10 cellular contexts compared by ENCODE assay signal in genomic region chr2:46812381-46813024, GRCh38.
DNase-seq lines count a peak whose midpoint lies in the region; ATAC-seq and TF ChIP-seq lines count a peak whose summit lies in the region.
"Had no signal": no experiment of that assay in that cellular context is flagged by ENCODE, and none has a peak within 500 bp of the region (broad histone marks: within the 10 kb centered on the region; RNA-seq: fewer than 3 reads in every experiment).

No MANE protein-coding gene starts in this region.

- H3K79me2 ChIP-seq in PC-3 (ENCODE audit: low read length) (no peaks in the 10 kb centered on the region), fibroblast of lung (ENCODE audit: control insufficient read depth, insufficient read depth, low read length) (no peaks in the 10 kb centered on the region)

- H3K4me1 ChIP-seq in A673 (ENCODE audit: insufficient read depth, low read length, poor library complexity, severe bottlenecking) = peaks cover 15% of the 10 kb centered on the region
- peaks cover 14% of the 10 kb centered on the region for H3K4me1 ChIP-seq in PC-3 (ENCODE audit: insufficient read depth, low read length)
- H3K4me1 ChIP-seq in fibroblast of lung (ENCODE audit: control insufficient read depth, extremely low read depth, insufficient read depth, low read length) = peaks cover 31% of the 10 kb centered on the region
- H3K4me1 ChIP-seq in neuronal stem cell (ENCODE audit: control insufficient read depth in 2 of 2, insufficient read depth in 1 of 2, low read depth in 1 of 2, low read length in 2 of 2) = peaks cover 0 to 5% of the 10 kb centered on the region in 2 donors

- peak; percentile 65 for DNase-seq in A673 (ENCODE audit: low spot score)
- peak; percentile 57 for DNase-seq in PC-3
- DNase-seq in fibroblast of lung (ENCODE audit: low read depth in 2 of 2) = peak; percentile 99
- DNase-seq in neuronal stem cell (ENCODE audit: low spot score) = no peak
- DNase-seq in effector CD4-positive, alpha-beta T cell = no peak
- DNase-seq in NCI-H524 (lab: John Stamatoyannopoulos, UW) = no peak

- H2BK12ac ChIP-seq in neuronal stem cell (ENCODE audit: low read length) = no peak overlapping the region

- H3K4ac ChIP-seq in neuronal stem cell (ENCODE audit: low read length) = no peak overlapping the region

- no peak overlapping the region for H2AK5ac ChIP-seq in neuronal stem cell (ENCODE audit: low read depth, low read length)

- H4K91ac ChIP-seq in neuronal stem cell (ENCODE audit: low read depth, low read length, poor library complexity) = no peak overlapping the region

- H3K9ac ChIP-seq in PC-3 (ENCODE audit: low read length) = no peak overlapping the region
- peak overlapping the region; percentile 9 for H3K9ac ChIP-seq in fibroblast of lung (ENCODE audit: insufficient read depth, low read length)
- no peak overlapping the region for H3K9ac ChIP-seq in neuronal stem cell (ENCODE audit: low read depth, low read length, poor library complexity)

- H2BK15ac ChIP-seq in neuronal stem cell (ENCODE audit: low read length) = no peak overlapping the region

- peak overlapping the region; percentile 58 for H3K4me2 ChIP-seq in PC-3 (ENCODE audit: low read length)
- H3K4me2 ChIP-seq in fibroblast of lung (ENCODE audit: extremely low read depth, insufficient read depth, low read length) = peak overlapping the region; percentile 73
- no peak overlapping the region for H3K4me2 ChIP-seq in neuronal stem cell (ENCODE audit: insufficient read depth, low read length, poor library complexity, severe bottlenecking)

- no peak overlapping the region for H3K14ac ChIP-seq in neuronal stem cell (ENCODE audit: low read length)

- H3F3A ChIP-seq in PC-3 (ENCODE audit: low read length, unreplicated experiment) = no peaks in the 10 kb centered on the region

- POLR2A ChIA-PET in A673 (lab: Charles Lee; ENCODE audit: low non-redundant PET) = no interaction called here
- POLR2A ChIA-PET in PC-3 (lab: Charles Lee; ENCODE audit: unreplicated experiment) = no interaction called here

- H2BK5ac ChIP-seq in neuronal stem cell (ENCODE audit: low read length) = no peak overlapping the region

- no peak overlapping the region for H2BK120ac ChIP-seq in neuronal stem cell (ENCODE audit: low read depth, low read length)

- H3K9me3 ChIP-seq in A673 (ENCODE audit: low read depth, low read length, poor library complexity, severe bottlenecking) (no peaks in the 10 kb centered on the region), PC-3 (ENCODE audit: low read length) (no peaks in the 10 kb centered on the region), fibroblast of lung (ENCODE audit: control insufficient read depth, insufficient read depth, low read depth, low read length) (no peaks in the 10 kb centered on the region), neuronal stem cell (replicated peaks in 1 of 2; ENCODE audit: control insufficient read depth in 2 of 2, insufficient read depth in 1 of 2, low read depth in 1 of 2, low read length in 2 of 2) (no peaks in the 10 kb centered on the region)

- peak overlapping the region; percentile 51; the same call in 1 of the 2 replicates for H2AFZ ChIP-seq in PC-3 (ENCODE audit: low read length)
- no peak overlapping the region for H2AFZ ChIP-seq in fibroblast of lung (ENCODE audit: low read length)
- peak overlapping the region; percentile 39 for H2AFZ ChIP-seq in neuronal stem cell (ENCODE audit: low read length)

- ATAC-seq in PC-3 = peak; percentile 81
- no peak for ATAC-seq in HG02798 (IDR thresholded peaks at IDR 0.05; ENCODE audit: poor library complexity, unreplicated experiment)
- ATAC-seq in HG03280 (IDR thresholded peaks at IDR 0.05; ENCODE audit: unreplicated experiment) = no peak
- ATAC-seq: activated naive CD4-positive, alpha-beta T cell treated with anti-CD3 and anti-CD28 coated beads, Interleukin-2, amount 50 U/mL, for 72 hours had no signal

- no peak overlapping the region for H4K8ac ChIP-seq in neuronal stem cell (ENCODE audit: low read depth, low read length)

- intact Hi-C loops in A673 (cut with micrococcal nuclease; ENCODE audit: unreplicated experiment) = no loop called here
- intact Hi-C loops in PC-3 (cut with micrococcal nuclease) = no loop called here

- WGBS in neuronal stem cell (ENCODE audit: extremely low coverage in 2 of 2, insufficient read length in 2 of 2, insufficient replicate concordance in 1 of 2), 2 donors = no CpG with 5 or more reads among the region's 10 CpGs

- TF ChIP-seq CTCF in A673 (conservative IDR thresholded peaks at IDR 0.05; ENCODE audit: low read depth, low read length) (no peak), PC-3 (conservative IDR thresholded peaks at IDR 0.05; ENCODE audit: low read depth, low read length) (no peak), fibroblast of lung (conservative IDR thresholded peaks at IDR 0.05 in 1 of 2, IDR thresholded peaks at IDR 0.05 in 1 of 2; ENCODE audit: low read depth in 1 of 2, low read length in 2 of 2) (no peak)

- H3K79me1 ChIP-seq in neuronal stem cell (ENCODE audit: low read depth, low read length) = no peaks in the 10 kb centered on the region

- no peak overlapping the region for H3K23ac ChIP-seq in neuronal stem cell (ENCODE audit: low read depth, low read length, poor library complexity)

- H3K4me3 ChIP-seq in A673 (ENCODE audit: low read depth, low read length, poor library complexity, severe bottlenecking) = peak overlapping the region; percentile 25
- no peak overlapping the region for H3K4me3 ChIP-seq in PC-3 (ENCODE audit: low read length)
- H3K4me3 ChIP-seq in fibroblast of lung (replicated peaks in 1 of 4; ENCODE audit: control extremely low read depth in 1 of 4, insufficient read depth in 1 of 4, low read depth in 3 of 4, low read length in 4 of 4) = no peak overlapping the region
- no peak overlapping the region for H3K4me3 ChIP-seq in neuronal stem cell (ENCODE audit: low read length in 2 of 2)

- no peaks in the 10 kb centered on the region for H3K9me2 ChIP-seq in PC-3 (replicated peaks; ENCODE audit: low read length)

- no peaks in the 10 kb centered on the region for H3K27me3 ChIP-seq in A673 (replicated peaks; ENCODE audit: insufficient read depth, low read depth, low read length, poor library complexity)
- H3K27me3 ChIP-seq in PC-3 (ENCODE audit: low read length) = no peaks in the 10 kb centered on the region
- no peaks in the 10 kb centered on the region for H3K27me3 ChIP-seq in fibroblast of lung (ENCODE audit: control insufficient read depth, insufficient read depth, low read length)
- peaks cover 0 to 11% (median 0%) of the 10 kb centered on the region in 3 experiments for H3K27me3 ChIP-seq in neuronal stem cell (ENCODE audit: control insufficient read depth in 3 of 3, insufficient read depth in 3 of 3, low read depth in 1 of 3, low read length in 3 of 3)

- H3K27ac ChIP-seq in A673 (ENCODE audit: low read depth, low read length, poor library complexity, severe bottlenecking) (no peak overlapping the region), PC-3 (ENCODE audit: low read length) (no peak overlapping the region), fibroblast of lung (ENCODE audit: insufficient read depth, low read length) (peak overlapping the region; percentile 70), neuronal stem cell (replicated peaks; ENCODE audit: low read length) (no peak overlapping the region)
- H3K27ac ChIP-seq: C4-2B had no signal

- no peaks in the 10 kb centered on the region for H3K36me3 ChIP-seq in A673 (ENCODE audit: insufficient read depth, low read length, poor library complexity, severe bottlenecking)
- H3K36me3 ChIP-seq in PC-3 (ENCODE audit: low read depth, low read length) = no peaks in the 10 kb centered on the region
- H3K36me3 ChIP-seq in fibroblast of lung (ENCODE audit: control insufficient read depth, insufficient read depth, low read length) = no peaks in the 10 kb centered on the region
- no peaks in the 10 kb centered on the region for H3K36me3 ChIP-seq in neuronal stem cell (replicated peaks in 1 of 2; ENCODE audit: control insufficient read depth in 2 of 2, insufficient read depth in 2 of 2, low read length in 2 of 2)

- CTCF ChIA-PET in A673 (lab: Charles Lee) (no interaction called here), PC-3 (lab: Charles Lee) (no interaction called here)

- no peak overlapping the region for H3K18ac ChIP-seq in neuronal stem cell (ENCODE audit: low read length)

- H4K20me1 ChIP-seq in PC-3 (ENCODE audit: low read length) = no peaks in the 10 kb centered on the region
- no peaks in the 10 kb centered on the region for H4K20me1 ChIP-seq in fibroblast of lung (ENCODE audit: control insufficient read depth, extremely low read depth, insufficient read depth, low read length)

- BruUV-seq in A673 (replicated peaks; lab: Mats Ljungman, UMichigan) = no TSS peak
- no TSS peak for BruUV-seq in PC-3 (replicated peaks; lab: Mats Ljungman, UMichigan)

Comparison
In these comparisons a context has a peak if more than half of its experiments do, and no peak if none do; other contexts are left out.
1. DNase-seq: peak in A673 (single experiment), PC-3 (single experiment) and fibroblast of lung (2 of 2); none in neuronal stem cell (single experiment), effector CD4-positive, alpha-beta T cell (single experiment) and NCI-H524 (0 of 2).